Comparison of ENCODE assay signal across 9 cellular contexts in the genomic region with DNA sequence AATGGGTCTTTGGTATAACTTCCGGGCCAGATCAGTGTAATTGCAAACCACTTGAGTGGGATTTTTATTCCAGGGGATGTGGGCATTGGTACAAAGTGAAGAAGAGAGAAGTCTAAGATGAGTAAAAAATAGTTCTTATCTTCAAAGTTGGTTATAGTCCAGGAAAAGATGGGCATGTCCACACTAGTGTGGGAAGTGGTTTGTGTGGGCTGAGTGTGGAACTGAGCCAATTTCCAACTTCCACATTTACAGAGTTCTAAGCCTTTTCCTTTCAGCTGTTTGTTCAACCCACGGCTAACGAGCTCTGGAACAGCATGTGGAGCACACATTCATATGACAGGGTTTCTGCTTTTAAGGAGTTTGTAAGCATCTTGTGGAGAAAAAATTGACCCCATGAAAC.
DNase-seq lines count a peak whose midpoint lies in the region; ATAC-seq and TF ChIP-seq lines count a peak whose summit lies in the region.
"Had no signal": no experiment of that assay in that cellular context is flagged by ENCODE, and none has a peak within 500 bp of the region (broad histone marks: within the 10 kb centered on the region; RNA-seq: fewer than 3 reads in every experiment).

No MANE protein-coding gene starts in this region.

- no peaks in the 10 kb centered on the region for H3K27me3 ChIP-seq in lung (ENCODE audit: control insufficient read depth, insufficient read depth)

- no peak overlapping the region for H3K4me3 ChIP-seq in lung

- H3K4me1 Mint-ChIP-seq in CD14-positive monocyte (peaks cover 57% of the 10 kb centered on the region), MCF 10A (ENCODE audit: insufficient read depth, unreplicated experiment) (peaks cover 15% of the 10 kb centered on the region), WTC11 (peaks cover 12% of the 10 kb centered on the region)

- peak overlapping the region in 6 of 7 donors; percentile 27 to 85 (median 72) for H3K27ac Mint-ChIP-seq in CD14-positive monocyte
- H3K27ac Mint-ChIP-seq in MCF 10A (ENCODE audit: low read depth, unreplicated experiment) = peak overlapping the region; percentile 19
- no peak overlapping the region for H3K27ac Mint-ChIP-seq in WTC11

- H3K9me3 Mint-ChIP-seq in CD14-positive monocyte (peaks cover 0 to 9% (median 7%) of the 10 kb centered on the region in 7 donors), MCF 10A (ENCODE audit: unreplicated experiment) (no peaks in the 10 kb centered on the region), WTC11 (peaks cover 31% of the 10 kb centered on the region)

- no peak overlapping the region for H3K27ac ChIP-seq in lung (ENCODE audit: low read depth in 1 of 2, low read length in 1 of 2)

- ATAC-seq in lung (ENCODE audit: insufficient read depth, low FRiP score) (peak; percentile 27), HG03097 (IDR thresholded peaks at IDR 0.05; ENCODE audit: low FRiP score, unreplicated experiment) (no peak), WTC11 (no peak)

- H3K4me3 Mint-ChIP-seq in CD14-positive monocyte (peak overlapping the region; percentile 16 to 17), MCF 10A (ENCODE audit: unreplicated experiment) (no peak overlapping the region), WTC11 (no peak overlapping the region)

- POLR2A ChIA-PET in MCF 10A (lab: Yijun Ruan, JAX) = interaction anchor here (0.6 kb wide), 1 partner anchor 311 kb away, joined by 4 read pairs; no protein-coding TSS in a partner anchor
- POLR2A ChIA-PET in WTC11 (lab: Charles Lee) = no interaction called here

- peaks cover 6% of the 10 kb centered on the region in 2 donors for H3K36me3 Mint-ChIP-seq in CD14-positive monocyte
- peaks cover 4% of the 10 kb centered on the region for H3K36me3 Mint-ChIP-seq in MCF 10A (ENCODE audit: insufficient read depth, unreplicated experiment)
- H3K36me3 Mint-ChIP-seq in WTC11 = peaks cover 5% of the 10 kb centered on the region; the same call in 1 of the 2 replicates

- no peaks in the 10 kb centered on the region for H3K36me3 ChIP-seq in lung (ENCODE audit: control insufficient read depth in 2 of 2, insufficient read depth in 2 of 2, low read length in 2 of 2)

- CTCF ChIA-PET in MCF 10A (lab: Yijun Ruan, JAX) (interaction anchor here (2.4 to 3.3 kb wide), 2 partner anchors 20 to 23 kb away, joined by 7 to 13 read pairs; no protein-coding TSS in a partner anchor), WTC11 (lab: Charles Lee) (no interaction called here)

- no peak for TF ChIP-seq CTCF in CD14-positive monocyte (IDR thresholded peaks at IDR 0.05)
- no peak for TF ChIP-seq CTCF in MCF 10A (IDR thresholded peaks at IDR 0.05; ENCODE audit: unreplicated experiment)
- TF ChIP-seq CTCF in lung (IDR thresholded peaks at IDR 0.05; ENCODE audit: control extremely low read depth, extremely low read depth) = no peak
- TF ChIP-seq CTCF in WTC11 (IDR thresholded peaks at IDR 0.05) = no peak

- peaks cover 0 to 1% of the 10 kb centered on the region in 2 donors for H3K4me1 ChIP-seq in lung (ENCODE audit: control insufficient read depth in 2 of 2, insufficient read depth in 2 of 2, low read length in 2 of 2)

- BruUV-seq in MCF 10A (replicated peaks; lab: Mats Ljungman, UMichigan) = no TSS peak

- H3K27me3 Mint-ChIP-seq in CD14-positive monocyte (ENCODE audit: low read depth in 3 of 3) = peaks cover 0 to 8% (median 1%) of the 10 kb centered on the region in 3 donors
- H3K27me3 Mint-ChIP-seq in MCF 10A (ENCODE audit: insufficient read depth, unreplicated experiment) = no peaks in the 10 kb centered on the region
- H3K27me3 Mint-ChIP-seq in WTC11 (ENCODE audit: low read depth) = no peaks in the 10 kb centered on the region; the same call in 1 of the 2 replicates

- no peaks in the 10 kb centered on the region for H3K9me3 ChIP-seq in lung (ENCODE audit: control insufficient read depth in 2 of 2, insufficient read depth in 1 of 2, low read length in 1 of 2)

- peak; percentile 65 for DNase-seq in CD14-positive monocyte (ENCODE audit: low spot score)
- DNase-seq in NCI-H1694 (lab: John Stamatoyannopoulos, UW) = peak; percentile 7
- peak; percentile 73 for DNase-seq in MCF 10A (ENCODE audit: unreplicated experiment)
- peak; percentile 61 for DNase-seq in lung (ENCODE audit: low spot score)
- no peak for DNase-seq in WTC11 (ENCODE audit: low spot score)
- no peak for DNase-seq in amniotic stem cell (lab: John Stamatoyannopoulos, UW)
- DNase-seq in NCI-H82 (lab: John Stamatoyannopoulos, UW) = no peak
- DNase-seq: NCI-H1436 had no signal

- 8 to 22% methylated on average over 3 of the region's 3 CpGs for WGBS in lung, 2 donors

- intact Hi-C loops in CD14-positive monocyte (cut with micrococcal nuclease) (no loop called here), MCF 10A (cut with micrococcal nuclease) (no loop called here)

TF ChIP-seq in WTC11, 78 proteins besides CTCF, POLR2A, EP300 and RAD21 (continues in another document):
- TF ChIP-seq PRRX2 (CRISPR knock-in tag; IDR thresholded peaks at IDR 0.05) = no peak
- TF ChIP-seq, protein P1, sequence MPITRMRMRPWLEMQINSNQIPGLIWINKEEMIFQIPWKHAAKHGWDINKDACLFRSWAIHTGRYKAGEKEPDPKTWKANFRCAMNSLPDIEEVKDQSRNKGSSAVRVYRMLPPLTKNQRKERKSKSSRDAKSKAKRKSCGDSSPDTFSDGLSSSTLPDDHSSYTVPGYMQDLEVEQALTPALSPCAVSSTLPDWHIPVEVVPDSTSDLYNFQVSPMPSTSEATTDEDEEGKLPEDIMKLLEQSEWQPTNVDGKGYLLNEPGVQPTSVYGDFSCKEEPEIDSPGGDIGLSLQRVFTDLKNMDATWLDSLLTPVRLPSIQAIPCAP (CRISPR knock-in tag; IDR thresholded peaks at IDR 0.05) = no peak
- no peak for TF ChIP-seq NFYB (CRISPR knock-in tag; conservative IDR thresholded peaks at IDR 0.05; ENCODE audit: low read depth)
- no peak for TF ChIP-seq EMX1 (CRISPR knock-in tag; IDR thresholded peaks at IDR 0.05)
- TF ChIP-seq, protein P2, sequence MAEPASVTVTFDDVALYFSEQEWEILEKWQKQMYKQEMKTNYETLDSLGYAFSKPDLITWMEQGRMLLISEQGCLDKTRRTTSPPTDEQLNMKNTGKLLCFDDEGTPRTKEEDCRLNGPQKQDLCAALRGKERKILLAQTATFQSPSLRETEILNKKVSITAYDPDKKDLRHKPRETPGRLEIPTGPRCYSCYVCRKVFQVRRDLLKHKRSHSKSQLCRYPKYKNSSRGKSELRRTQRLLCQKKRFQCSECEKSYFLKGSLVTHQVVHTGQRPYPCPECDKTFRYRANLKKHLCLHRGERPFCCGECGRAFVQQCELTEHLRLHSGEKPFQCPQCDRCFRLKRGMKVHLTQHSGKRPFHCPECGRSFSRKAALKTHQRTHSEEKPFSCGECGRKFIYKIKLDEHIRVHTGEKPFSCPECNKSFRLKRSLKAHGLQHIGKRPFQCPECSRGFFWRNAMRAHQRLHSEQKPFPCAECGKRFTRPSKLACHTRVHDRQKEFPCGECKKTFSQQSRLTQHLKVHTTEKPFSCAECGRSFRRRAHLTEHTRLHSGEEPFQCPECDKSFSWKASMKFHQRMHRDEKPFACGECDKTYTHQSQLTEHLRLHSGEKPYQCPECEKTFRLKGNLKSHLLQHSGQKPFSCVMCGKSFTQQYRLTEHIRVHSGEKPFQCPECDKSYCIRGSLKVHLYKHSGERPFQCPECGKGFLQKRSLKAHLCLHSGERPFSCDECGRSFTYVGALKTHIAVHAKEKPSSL (CRISPR knock-in tag; conservative IDR thresholded peaks at IDR 0.05) = no peak
- TF ChIP-seq, protein P3, sequence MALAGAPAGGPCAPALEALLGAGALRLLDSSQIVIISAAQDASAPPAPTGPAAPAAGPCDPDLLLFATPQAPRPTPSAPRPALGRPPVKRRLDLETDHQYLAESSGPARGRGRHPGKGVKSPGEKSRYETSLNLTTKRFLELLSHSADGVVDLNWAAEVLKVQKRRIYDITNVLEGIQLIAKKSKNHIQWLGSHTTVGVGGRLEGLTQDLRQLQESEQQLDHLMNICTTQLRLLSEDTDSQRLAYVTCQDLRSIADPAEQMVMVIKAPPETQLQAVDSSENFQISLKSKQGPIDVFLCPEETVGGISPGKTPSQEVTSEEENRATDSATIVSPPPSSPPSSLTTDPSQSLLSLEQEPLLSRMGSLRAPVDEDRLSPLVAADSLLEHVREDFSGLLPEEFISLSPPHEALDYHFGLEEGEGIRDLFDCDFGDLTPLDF (CRISPR knock-in tag; IDR thresholded peaks at IDR 0.05) = no peak
- no peak for TF ChIP-seq ZNF423 (CRISPR knock-in tag; IDR thresholded peaks at IDR 0.05)
- TF ChIP-seq CREB1 (CRISPR knock-in tag; IDR thresholded peaks at IDR 0.05) = no peak
- no peak for TF ChIP-seq MAX (CRISPR knock-in tag; IDR thresholded peaks at IDR 0.05)
- TF ChIP-seq, protein P4, sequence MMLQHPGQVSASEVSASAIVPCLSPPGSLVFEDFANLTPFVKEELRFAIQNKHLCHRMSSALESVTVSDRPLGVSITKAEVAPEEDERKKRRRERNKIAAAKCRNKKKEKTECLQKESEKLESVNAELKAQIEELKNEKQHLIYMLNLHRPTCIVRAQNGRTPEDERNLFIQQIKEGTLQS (CRISPR knock-in tag; conservative IDR thresholded peaks at IDR 0.05) = no peak
- no peak for TF ChIP-seq FOXJ3 (CRISPR knock-in tag; IDR thresholded peaks at IDR 0.05; ENCODE audit: borderline replicate concordance)
- TF ChIP-seq NFE2L1 (CRISPR knock-in tag; IDR thresholded peaks at IDR 0.05) = no peak
- TF ChIP-seq, protein P5, sequence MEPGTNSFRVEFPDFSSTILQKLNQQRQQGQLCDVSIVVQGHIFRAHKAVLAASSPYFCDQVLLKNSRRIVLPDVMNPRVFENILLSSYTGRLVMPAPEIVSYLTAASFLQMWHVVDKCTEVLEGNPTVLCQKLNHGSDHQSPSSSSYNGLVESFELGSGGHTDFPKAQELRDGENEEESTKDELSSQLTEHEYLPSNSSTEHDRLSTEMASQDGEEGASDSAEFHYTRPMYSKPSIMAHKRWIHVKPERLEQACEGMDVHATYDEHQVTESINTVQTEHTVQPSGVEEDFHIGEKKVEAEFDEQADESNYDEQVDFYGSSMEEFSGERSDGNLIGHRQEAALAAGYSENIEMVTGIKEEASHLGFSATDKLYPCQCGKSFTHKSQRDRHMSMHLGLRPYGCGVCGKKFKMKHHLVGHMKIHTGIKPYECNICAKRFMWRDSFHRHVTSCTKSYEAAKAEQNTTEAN (CRISPR knock-in tag; IDR thresholded peaks at IDR 0.05) = no peak
- no peak for TF ChIP-seq RELA (CRISPR knock-in tag; IDR thresholded peaks at IDR 0.05; ENCODE audit: borderline replicate concordance)
- TF ChIP-seq, protein P6, sequence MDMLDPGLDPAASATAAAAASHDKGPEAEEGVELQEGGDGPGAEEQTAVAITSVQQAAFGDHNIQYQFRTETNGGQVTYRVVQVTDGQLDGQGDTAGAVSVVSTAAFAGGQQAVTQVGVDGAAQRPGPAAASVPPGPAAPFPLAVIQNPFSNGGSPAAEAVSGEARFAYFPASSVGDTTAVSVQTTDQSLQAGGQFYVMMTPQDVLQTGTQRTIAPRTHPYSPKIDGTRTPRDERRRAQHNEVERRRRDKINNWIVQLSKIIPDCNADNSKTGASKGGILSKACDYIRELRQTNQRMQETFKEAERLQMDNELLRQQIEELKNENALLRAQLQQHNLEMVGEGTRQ (CRISPR knock-in tag; IDR thresholded peaks at IDR 0.05) = no peak

Comparison
In these comparisons a context has a peak if more than half of its experiments do, and no peak if none do; other contexts are left out.
1. DNase-seq: peak in CD14-positive monocyte (single experiment), NCI-H1694 (single experiment), MCF 10A (single experiment) and lung (single experiment); none in WTC11 (single experiment), amniotic stem cell (single experiment) and NCI-H82 (single experiment).
2. H3K4me3 Mint-ChIP-seq: peak in CD14-positive monocyte (2 of 2); none in MCF 10A (single experiment) and WTC11 (single experiment).